ENCODE assay signal across 8 cellular contexts in genomic region chr2:196592331-196592911, GRCh38. TPM values are rescaled to one million over a fixed set of nuclear protein-coding genes. Genes with fewer than 3 reads are reported as not detected.
DNase-seq lines count a peak whose midpoint lies in the region; ATAC-seq and TF ChIP-seq lines count a peak whose summit lies in the region.

No MANE protein-coding gene starts in this region.

- H3K27me3 ChIP-seq in endocrine pancreas (ENCODE audit: control insufficient read depth, insufficient read depth, low read length) (no peaks in the 10 kb centered on the region), vagina (no peaks in the 10 kb centered on the region)
- H3K27me3 ChIP-seq in effector memory CD4-positive, alpha-beta T cell (replicated peaks; ENCODE audit: control insufficient read depth, insufficient read depth, low read length, poor library complexity, severe bottlenecking): peaks cover 18% of the 10 kb centered on the region

- H3K27ac ChIP-seq in mesodermal cell (ENCODE audit: low read depth, low read length, severe bottlenecking): peak overlapping the region; percentile 26
- H3K27ac ChIP-seq in vagina: peak overlapping the region; percentile 79
- H3K27ac ChIP-seq in effector memory CD4-positive, alpha-beta T cell (ENCODE audit: insufficient read depth, low read length, poor library complexity, severe bottlenecking): no peak overlapping the region

- H3K4me3 ChIP-seq in endocrine pancreas (ENCODE audit: control insufficient read depth, insufficient read depth, low read length) (peak overlapping the region; percentile 78), mesodermal cell (ENCODE audit: extremely low read depth, insufficient read depth, low read length, poor library complexity, severe bottlenecking) (peak overlapping the region; percentile 62), vagina (peak overlapping the region; percentile 59 to 72)
- no peak overlapping the region for H3K4me3 ChIP-seq in effector memory CD4-positive, alpha-beta T cell (ENCODE audit: insufficient read depth, low read depth, low read length, poor library complexity, severe bottlenecking)

- no peaks in the 10 kb centered on the region for H3K4me1 ChIP-seq in endocrine pancreas (ENCODE audit: control insufficient read depth, insufficient read depth, low read length)
- H3K4me1 ChIP-seq in mesodermal cell (ENCODE audit: control insufficient read depth, insufficient read depth, low read length, poor library complexity, severe bottlenecking): peaks cover 19% of the 10 kb centered on the region
- H3K4me1 ChIP-seq in vagina: no peaks in the 10 kb centered on the region
- H3K4me1 ChIP-seq in effector memory CD4-positive, alpha-beta T cell (ENCODE audit: control insufficient read depth, insufficient read depth, low read length, poor library complexity, severe bottlenecking): peaks cover 3% of the 10 kb centered on the region

- WGBS in mesodermal cell (ENCODE audit: insufficient coverage in 2 of 2), 2 experiments: 0 to 2% methylated on average over 29 of the region's 48 CpGs

- peak overlapping the region; percentile 83 for H3K9ac ChIP-seq in endocrine pancreas (ENCODE audit: control insufficient read depth, insufficient read depth, low read length)

- H3K9me3 ChIP-seq in endocrine pancreas (ENCODE audit: control insufficient read depth, low read length): no peaks in the 10 kb centered on the region
- H3K9me3 ChIP-seq in mesodermal cell (ENCODE audit: control insufficient read depth, low read length): no peaks in the 10 kb centered on the region
- H3K9me3 ChIP-seq in vagina: no peaks in the 10 kb centered on the region
- H3K9me3 ChIP-seq in effector memory CD4-positive, alpha-beta T cell (ENCODE audit: control insufficient read depth, low read length): no peaks in the 10 kb centered on the region

- TF ChIP-seq CTCF in AG09319 (IDR thresholded peaks at IDR 0.05; ENCODE audit: low read depth, low read length) (peak; percentile 23), vagina (IDR thresholded peaks at IDR 0.05) (no peak)

- ATAC-seq in GM18907 (IDR thresholded peaks at IDR 0.05; ENCODE audit: unreplicated experiment) (peak; percentile 43), HG03520 (IDR thresholded peaks at IDR 0.05; ENCODE audit: unreplicated experiment) (peak; percentile 27)

- TF ChIP-seq POLR2A in vagina (IDR thresholded peaks at IDR 0.05): no peak

- no peak for DNase-seq in AG09319 (ENCODE audit: extremely low read depth, low read depth)
- peak; percentile 60 for DNase-seq in SHP77 treated with DMSO at 0.1 percent for 48 hours (lab: John Stamatoyannopoulos, UW)
- no peak for DNase-seq in vagina (ENCODE audit: extremely low spot score in 2 of 2)
- DNase-seq in effector memory CD4-positive, alpha-beta T cell: no peak

- H3K36me3 ChIP-seq in endocrine pancreas (ENCODE audit: control insufficient read depth, insufficient read depth, low read length): no peaks in the 10 kb centered on the region
- no peaks in the 10 kb centered on the region for H3K36me3 ChIP-seq in mesodermal cell (ENCODE audit: control insufficient read depth, insufficient read depth, low read length)
- H3K36me3 ChIP-seq in vagina: no peaks in the 10 kb centered on the region
- H3K36me3 ChIP-seq in effector memory CD4-positive, alpha-beta T cell (ENCODE audit: control insufficient read depth, insufficient read depth, low read length): no peaks in the 10 kb centered on the region

- intact Hi-C loops in vagina (cut with DNase I): no loop called here

RNA-seq across cellular contexts. Expression of gene HECW2, which starts 0.9 kb away (rescaled TPM):
- 12.7 TPM for polyA plus RNA-seq in mesodermal cell (2013, experiment 1 of 2)
- 11.0 TPM for polyA plus RNA-seq in mesodermal cell (2013, experiment 2 of 2)
- total RNA-seq in vagina: 8.3 TPM

RNA-seq across cellular contexts. Expression of gene CCDC150, which starts 47.1 kb away (rescaled TPM):
- 14.9 TPM for polyA plus RNA-seq in mesodermal cell (2013, experiment 1 of 2)
- 17.1 TPM for polyA plus RNA-seq in mesodermal cell (2013, experiment 2 of 2)
- 3.9 TPM for total RNA-seq in vagina
